1 cellular context compared by ENCODE assay signal in the genomic region with DNA sequence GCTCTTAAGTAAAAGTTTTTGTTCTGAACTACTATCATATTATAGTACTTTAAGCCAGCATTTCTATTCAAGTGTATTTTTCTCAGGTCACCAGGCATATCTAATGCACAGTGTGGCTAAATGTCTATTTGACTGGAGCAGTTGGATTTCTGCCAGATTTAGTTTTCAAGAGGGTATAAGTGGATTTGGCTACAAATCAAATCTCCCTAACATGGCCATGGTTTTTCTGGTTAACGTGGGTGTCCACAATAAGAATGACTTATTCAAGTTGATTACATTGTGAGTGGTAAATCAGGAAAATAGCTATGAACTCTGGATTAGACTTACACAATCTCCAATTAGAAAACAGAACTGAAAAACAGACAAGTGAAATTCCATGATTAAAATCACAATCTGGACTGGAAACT.
TF ChIP-seq lines count a peak whose summit lies in the region.

No MANE protein-coding gene starts in this region.

TF ChIP-seq in GM23338, 12 proteins besides CTCF, POLR2A, EP300 and RAD21 (continued from another document):
- TF ChIP-seq, protein P1, sequence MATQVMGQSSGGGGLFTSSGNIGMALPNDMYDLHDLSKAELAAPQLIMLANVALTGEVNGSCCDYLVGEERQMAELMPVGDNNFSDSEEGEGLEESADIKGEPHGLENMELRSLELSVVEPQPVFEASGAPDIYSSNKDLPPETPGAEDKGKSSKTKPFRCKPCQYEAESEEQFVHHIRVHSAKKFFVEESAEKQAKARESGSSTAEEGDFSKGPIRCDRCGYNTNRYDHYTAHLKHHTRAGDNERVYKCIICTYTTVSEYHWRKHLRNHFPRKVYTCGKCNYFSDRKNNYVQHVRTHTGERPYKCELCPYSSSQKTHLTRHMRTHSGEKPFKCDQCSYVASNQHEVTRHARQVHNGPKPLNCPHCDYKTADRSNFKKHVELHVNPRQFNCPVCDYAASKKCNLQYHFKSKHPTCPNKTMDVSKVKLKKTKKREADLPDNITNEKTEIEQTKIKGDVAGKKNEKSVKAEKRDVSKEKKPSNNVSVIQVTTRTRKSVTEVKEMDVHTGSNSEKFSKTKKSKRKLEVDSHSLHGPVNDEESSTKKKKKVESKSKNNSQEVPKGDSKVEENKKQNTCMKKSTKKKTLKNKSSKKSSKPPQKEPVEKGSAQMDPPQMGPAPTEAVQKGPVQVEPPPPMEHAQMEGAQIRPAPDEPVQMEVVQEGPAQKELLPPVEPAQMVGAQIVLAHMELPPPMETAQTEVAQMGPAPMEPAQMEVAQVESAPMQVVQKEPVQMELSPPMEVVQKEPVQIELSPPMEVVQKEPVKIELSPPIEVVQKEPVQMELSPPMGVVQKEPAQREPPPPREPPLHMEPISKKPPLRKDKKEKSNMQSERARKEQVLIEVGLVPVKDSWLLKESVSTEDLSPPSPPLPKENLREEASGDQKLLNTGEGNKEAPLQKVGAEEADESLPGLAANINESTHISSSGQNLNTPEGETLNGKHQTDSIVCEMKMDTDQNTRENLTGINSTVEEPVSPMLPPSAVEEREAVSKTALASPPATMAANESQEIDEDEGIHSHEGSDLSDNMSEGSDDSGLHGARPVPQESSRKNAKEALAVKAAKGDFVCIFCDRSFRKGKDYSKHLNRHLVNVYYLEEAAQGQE (IDR thresholded peaks at IDR 0.05; ENCODE audit: unreplicated experiment) = no peak
- TF ChIP-seq POLR2AphosphoS5 (IDR thresholded peaks at IDR 0.05; ENCODE audit: low read depth) = no peak
